1 cellular context compared by ENCODE assay signal in genomic region chr15:57792729-57793449, GRCh38.
TF ChIP-seq lines count a peak whose summit lies in the region.

No MANE protein-coding gene starts in this region.

TF ChIP-seq in H1, 55 proteins besides CTCF, POLR2A, EP300 and RAD21:
- TF ChIP-seq BCL11A (IDR thresholded peaks at IDR 0.05; ENCODE audit: low read depth in 2 of 2, low read length in 2 of 2) (no peak), ATF3 (IDR thresholded peaks at IDR 0.05; ENCODE audit: insufficient read depth, low read depth, low read length) (no peak), SP2 (IDR thresholded peaks at IDR 0.05; ENCODE audit: low read length) (no peak), ATF2 (IDR thresholded peaks at IDR 0.05; ENCODE audit: low read length) (no peak), SUZ12 (IDR thresholded peaks at IDR 0.05; ENCODE audit: low read length) (no peak), SIRT6 (IDR thresholded peaks at IDR 0.05; ENCODE audit: low read length) (no peak), BACH1 (IDR thresholded peaks at IDR 0.05; ENCODE audit: low read length) (no peak), E2F6 (IDR thresholded peaks at IDR 0.05) (no peak), CBX8 (IDR thresholded peaks at IDR 0.05; ENCODE audit: borderline replicate concordance, low read depth, low read length) (no peak), CHD2 (IDR thresholded peaks at IDR 0.05; ENCODE audit: low read length) (no peak), RNF2 (IDR thresholded peaks at IDR 0.05; ENCODE audit: borderline replicate concordance, low read depth, low read length, missing control alignments, poor library complexity, severe bottlenecking) (no peak), SIN3A (conservative IDR thresholded peaks at IDR 0.05 in 1 of 2, IDR thresholded peaks at IDR 0.05 in 1 of 2; ENCODE audit: low read depth in 1 of 2, low read length in 2 of 2) (no peak), TAF1 (IDR thresholded peaks at IDR 0.05; ENCODE audit: low read depth, low read length) (no peak), SP4 (IDR thresholded peaks at IDR 0.05; ENCODE audit: low read length) (no peak), RFX5 (IDR thresholded peaks at IDR 0.05; ENCODE audit: borderline replicate concordance, low read depth, low read length) (no peak)
